21 cellular contexts compared by ENCODE assay signal in the genomic region with DNA sequence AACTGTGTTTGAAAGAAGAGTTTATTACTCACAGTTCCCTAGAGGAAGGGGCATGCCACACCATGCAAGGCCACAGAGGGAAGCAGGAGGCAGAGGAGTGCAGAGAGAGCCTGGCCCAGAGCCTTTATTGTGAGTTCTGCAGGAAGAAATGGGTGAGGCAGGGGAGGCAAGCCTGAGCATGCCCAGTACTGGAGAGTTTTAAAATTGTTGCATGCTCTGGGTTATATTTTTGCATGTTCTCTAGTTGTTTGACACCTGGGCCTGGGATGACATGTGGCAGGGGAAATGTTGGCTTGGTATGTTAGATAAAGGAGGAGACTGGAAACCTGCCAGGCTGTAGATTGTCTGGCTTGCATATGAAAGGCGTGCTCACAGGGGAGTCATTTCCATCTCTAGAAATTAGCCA.
DNase-seq lines count a peak whose midpoint lies in the region; ATAC-seq and TF ChIP-seq lines count a peak whose summit lies in the region.
"Had no signal": no experiment of that assay in that cellular context is flagged by ENCODE, and none has a peak within 500 bp of the region (broad histone marks: within the 10 kb centered on the region; RNA-seq: fewer than 3 reads in every experiment).

No MANE protein-coding gene starts in this region.

- H3K27ac ChIP-seq in RWPE2 (ENCODE audit: poor library complexity, severe bottlenecking): no peak overlapping the region
- H3K27ac ChIP-seq: A549, C4-2B, neutrophil, vagina had no signal

- H3K9me3 ChIP-seq in RWPE2 (ENCODE audit: severe bottlenecking): no peaks in the 10 kb centered on the region
- H3K9me3 ChIP-seq: A549, neutrophil had no signal

- DNase-seq in NCI-H2081 (lab: John Stamatoyannopoulos, UW) (peak; percentile 67 to 84), NCI-H2081 treated with DMSO at 0.1 percent for 48 hours (lab: John Stamatoyannopoulos, UW) (no peak), NCI-H1694 (lab: John Stamatoyannopoulos, UW) (peak; percentile 96), RWPE2 (ENCODE audit: low spot score) (no peak), islet precursor cell (peak; percentile 39), pons (ENCODE audit: low spot score) (no peak), kidney glomerular epithelial cell (lab: John Stamatoyannopoulos, UW) (no peak)
- DNase-seq: activated CD4-positive, alpha-beta T cell treated with anti-CD3 and anti-CD28 coated beads for 36 hours; activated CD8-positive, alpha-beta memory T cell treated with anti-CD3 and anti-CD28 coated beads, Interleukin-2, amount 50 U/mL, for 4 hours; erythroblast; head of caudate nucleus; Kasumi-1; NCI-H2029 treated with DMSO at 0.1 percent for 48 hours; SIG-M5; stimulated activated CD4-positive, alpha-beta T cell treated with anti-CD3 and anti-CD28 coated beads, Interleukin-1b, Interleukin-23, amount 100 ng/mL, for 48 hours had no signal

- no peaks in the 10 kb centered on the region for H3K27me3 ChIP-seq in RWPE2 (ENCODE audit: insufficient read depth, poor library complexity, severe bottlenecking)
- H3K27me3 ChIP-seq: vagina had no signal

- no peaks in the 10 kb centered on the region for H3K4me1 ChIP-seq in RWPE2 (ENCODE audit: insufficient read depth, poor library complexity, severe bottlenecking)
- H3K4me1 ChIP-seq: A549, vagina had no signal

- TF ChIP-seq CTCF in RWPE2 (IDR thresholded peaks at IDR 0.05; ENCODE audit: poor library complexity, severe bottlenecking): no peak

- peak; percentile 27; the same call in 2 of the 3 replicates for ATAC-seq in RWPE2 (ENCODE audit: low read depth)
- ATAC-seq in HG02885 (IDR thresholded peaks at IDR 0.05; ENCODE audit: poor library complexity, unreplicated experiment): no peak
- ATAC-seq: A549; activated CD4-positive, alpha-beta T cell treated with anti-CD3 and anti-CD28 coated beads for 36 hours; sciatic nerve had no signal

- H3K4me3 ChIP-seq in RWPE2 (ENCODE audit: severe bottlenecking): no peak overlapping the region
- H3K4me3 ChIP-seq: A549, vagina had no signal

- no peaks in the 10 kb centered on the region for H3K36me3 ChIP-seq in RWPE2 (ENCODE audit: low read depth)
- H3K36me3 ChIP-seq: neutrophil, vagina had no signal

Comparison
In these comparisons a context has a peak if more than half of its experiments do, and no peak if none do; other contexts are left out.
1. DNase-seq: peak in NCI-H2081 (2 of 2), NCI-H1694 (single experiment) and islet precursor cell (single experiment); none in NCI-H2081 treated with DMSO at 0.1 percent for 48 hours (single experiment), RWPE2 (single experiment), pons (single experiment) and kidney glomerular epithelial cell (single experiment).